12 cellular contexts compared by ENCODE assay signal in the genomic region with DNA sequence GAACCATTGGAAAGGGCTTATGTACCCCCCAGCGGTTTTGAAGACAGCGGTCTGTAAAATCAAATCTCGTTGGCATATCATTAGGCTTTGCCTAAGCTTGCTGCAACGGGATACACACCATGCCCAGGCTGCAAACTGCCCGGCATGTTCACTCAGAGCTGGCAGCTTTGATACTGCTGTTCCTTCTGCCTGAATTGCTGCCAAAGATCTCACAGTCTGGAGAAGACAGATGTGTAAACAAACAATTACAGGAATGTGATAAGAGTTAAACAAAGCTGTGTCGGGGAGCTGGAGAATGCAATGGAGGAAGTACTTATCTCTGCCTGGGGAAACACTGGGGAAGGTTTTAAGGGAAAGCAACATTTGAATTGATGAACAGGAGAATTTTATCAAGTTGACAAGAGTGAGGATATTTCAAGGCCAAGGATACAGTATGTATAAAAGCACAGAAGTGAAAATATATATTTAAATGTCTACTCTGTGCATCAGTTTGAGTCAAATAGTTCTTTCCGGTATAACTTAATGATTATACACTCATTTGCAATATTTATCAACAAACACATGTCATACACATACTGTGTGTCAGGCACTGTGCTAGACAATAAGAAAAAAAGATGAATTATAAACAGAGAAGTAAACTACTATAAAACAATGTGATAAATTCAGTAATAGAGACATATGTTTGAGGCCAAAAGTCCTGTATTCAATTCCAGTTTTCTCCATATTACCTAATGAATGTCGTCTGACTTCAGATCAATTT. TPM values are rescaled to one million over a fixed set of nuclear protein-coding genes. Genes with fewer than 3 reads are reported as not detected.
DNase-seq lines count a peak whose midpoint lies in the region; ATAC-seq and TF ChIP-seq lines count a peak whose summit lies in the region.
"Had no signal": no experiment of that assay in that cellular context is flagged by ENCODE, and none has a peak within 500 bp of the region (broad histone marks: within the 10 kb centered on the region; RNA-seq: fewer than 3 reads in every experiment).

No MANE protein-coding gene starts in this region.

- H3K27ac Mint-ChIP-seq in natural killer cell treated with Interleukin-12 subunit alpha and Interleukin-12 subunit beta and Interleukin-15 and Interleukin-18, amount 100 ng/mL, for 72 hours: no peak overlapping the region
- H3K27ac Mint-ChIP-seq: activated CD8-positive, alpha-beta T cell treated with anti-CD3 and anti-CD28 coated beads, Interleukin-2, amount 10 ng/mL, durations not matched to agents 7 days and 5 days had no signal

- H3K27me3 ChIP-seq in adipocyte (replicated peaks; ENCODE audit: control insufficient read depth, insufficient read depth, low read length) (no peaks in the 10 kb centered on the region), smooth muscle cell (ENCODE audit: low read depth) (no peaks in the 10 kb centered on the region)
- H3K27me3 ChIP-seq: BLaER1 had no signal

- H3F3A ChIP-seq in smooth muscle cell (ENCODE audit: low read depth): no peaks in the 10 kb centered on the region

- no peak overlapping the region for H2AFZ ChIP-seq in smooth muscle cell (ENCODE audit: low read depth)

- no peaks in the 10 kb centered on the region for H4K20me1 ChIP-seq in smooth muscle cell (ENCODE audit: low read depth)

- H3K36me3 ChIP-seq in adipocyte (ENCODE audit: control insufficient read depth, insufficient read depth, low read length, severe bottlenecking) (no peaks in the 10 kb centered on the region), smooth muscle cell (ENCODE audit: low read depth) (no peaks in the 10 kb centered on the region)

- H3K4me3 ChIP-seq in adipocyte (ENCODE audit: low read length) (no peak overlapping the region), smooth muscle cell (no peak overlapping the region)
- H3K4me3 ChIP-seq: BLaER1 had no signal

- peak; percentile 88 for ATAC-seq in left lobe of liver
- ATAC-seq in GM19452 (IDR thresholded peaks at IDR 0.05; ENCODE audit: unreplicated experiment): no peak
- ATAC-seq in natural killer cell treated with Interleukin-12 subunit alpha and Interleukin-12 subunit beta and Interleukin-15 and Interleukin-18, amount 100 ng/mL, for 72 hours: no peak

- no peak overlapping the region for H3K9ac ChIP-seq in adipocyte (ENCODE audit: low read length)
- H3K9ac ChIP-seq in smooth muscle cell (ENCODE audit: low read depth): no peak overlapping the region
- H3K9ac ChIP-seq: BLaER1 had no signal

- no peak overlapping the region for H3K4me3 Mint-ChIP-seq in natural killer cell treated with Interleukin-12 subunit alpha and Interleukin-12 subunit beta and Interleukin-15 and Interleukin-18, amount 100 ng/mL, for 72 hours
- H3K4me3 Mint-ChIP-seq: activated CD8-positive, alpha-beta T cell treated with anti-CD3 and anti-CD28 coated beads, Interleukin-2, amount 10 ng/mL, durations not matched to agents 7 days and 5 days had no signal

- H3K79me2 ChIP-seq in smooth muscle cell (ENCODE audit: low read depth): no peaks in the 10 kb centered on the region

- whole genome bisulfite sequencing in smooth muscle cell (ENCODE audit: low lambda C conversion rate): 56% methylated on average over 8 of the region's 8 CpGs

- DNase-seq in DMS 273 treated with DMSO at 0.1 percent for 48 hours (lab: John Stamatoyannopoulos, UW): peak; percentile 78
- DNase-seq in NCI-H2081 treated with DMSO at 0.1 percent for 48 hours (lab: John Stamatoyannopoulos, UW): peak; percentile 42
- DNase-seq in adipocyte (ENCODE audit: low read depth): peak; percentile 74
- peak; percentile 80 for DNase-seq in left lobe of liver (ENCODE audit: low spot score)
- no peak for DNase-seq in smooth muscle cell (lab: John Stamatoyannopoulos, UW; ENCODE audit: unreplicated experiment)
- no peak for DNase-seq in natural killer cell treated with Interleukin-12 subunit alpha and Interleukin-12 subunit beta and Interleukin-15 and Interleukin-18, amount 100 ng/mL, for 72 hours (ENCODE audit: low spot score)
- DNase-seq in SW480 (ENCODE audit: low spot score): no peak
- DNase-seq: activated CD8-positive, alpha-beta T cell treated with anti-CD3 and anti-CD28 coated beads, Interleukin-2, amount 10 ng/mL, durations not matched to agents 7 days and 5 days had no signal

- H3K9me3 ChIP-seq in adipocyte (ENCODE audit: control insufficient read depth, low read length): no peaks in the 10 kb centered on the region
- H3K9me3 ChIP-seq in smooth muscle cell (replicated peaks; ENCODE audit: low read depth): no peaks in the 10 kb centered on the region
- H3K9me3 ChIP-seq: BLaER1 had no signal

- H3K36me3 Mint-ChIP-seq in natural killer cell treated with Interleukin-12 subunit alpha and Interleukin-12 subunit beta and Interleukin-15 and Interleukin-18, amount 100 ng/mL, for 72 hours: no peaks in the 10 kb centered on the region

- no peak overlapping the region for H3K27ac ChIP-seq in smooth muscle cell (ENCODE audit: low read depth)
- H3K27ac ChIP-seq: BLaER1, HL-60 had no signal

- H3K27me3 Mint-ChIP-seq in natural killer cell treated with Interleukin-12 subunit alpha and Interleukin-12 subunit beta and Interleukin-15 and Interleukin-18, amount 100 ng/mL, for 72 hours: no peaks in the 10 kb centered on the region

- no peak for TF ChIP-seq CTCF in smooth muscle cell (IDR thresholded peaks at IDR 0.05; ENCODE audit: borderline replicate concordance, insufficient read depth, poor library complexity, severe bottlenecking)

- no peak overlapping the region for H3K4me2 ChIP-seq in smooth muscle cell
- H3K4me2 ChIP-seq: BLaER1 had no signal

- H3K4me1 ChIP-seq in adipocyte (ENCODE audit: control insufficient read depth, insufficient read depth, low read length) (peaks cover 33% of the 10 kb centered on the region), smooth muscle cell (ENCODE audit: low read depth) (no peaks in the 10 kb centered on the region)
- H3K4me1 ChIP-seq: BLaER1 had no signal

- H3K9me3 Mint-ChIP-seq in natural killer cell treated with Interleukin-12 subunit alpha and Interleukin-12 subunit beta and Interleukin-15 and Interleukin-18, amount 100 ng/mL, for 72 hours: no peaks in the 10 kb centered on the region

- no peaks in the 10 kb centered on the region for H3K4me1 Mint-ChIP-seq in natural killer cell treated with Interleukin-12 subunit alpha and Interleukin-12 subunit beta and Interleukin-15 and Interleukin-18, amount 100 ng/mL, for 72 hours (ENCODE audit: low read depth in 2 of 2)

RNA-seq across cellular contexts. Expression of gene CHML, which starts 29.9 kb away (rescaled TPM):
- total RNA-seq in left lobe of liver (2.1 TPM), smooth muscle cell (11.3 and 11.5 TPM in 2 replicates)
- polyA plus RNA-seq in smooth muscle cell: 2.3 and 3.9 TPM in 2 replicates
- 10 to 100 TPM in 1 of 2 donors, 1 to 10 TPM in 1; 9.8 to 11.7 TPM for total RNA-seq in natural killer cell treated with Interleukin-12 subunit alpha and Interleukin-12 subunit beta and Interleukin-15 and Interleukin-18, amount 100 ng/mL, for 72 hours

RNA-seq across cellular contexts. Expression of gene OPN3, which starts 29.9 kb away (rescaled TPM):
- 15.3 TPM for total RNA-seq in left lobe of liver
- 28.6 and 33.0 TPM in 2 replicates for total RNA-seq in smooth muscle cell
- polyA plus RNA-seq in smooth muscle cell: 24.8 and 29.9 TPM in 2 replicates
- 1 to 10 TPM; 4.4 to 4.5 TPM for total RNA-seq in natural killer cell treated with Interleukin-12 subunit alpha and Interleukin-12 subunit beta and Interleukin-15 and Interleukin-18, amount 100 ng/mL, for 72 hours

RNA-seq across cellular contexts. Expression of gene WDR64, which starts 41.8 kb away (rescaled TPM):
- total RNA-seq in left lobe of liver: 0.40 TPM
- not detected in 2 replicates for total RNA-seq in smooth muscle cell
- 0.44 TPM in 1 of 2 replicates, not detected in the other for polyA plus RNA-seq in smooth muscle cell
- total RNA-seq in natural killer cell treated with Interleukin-12 subunit alpha and Interleukin-12 subunit beta and Interleukin-15 and Interleukin-18, amount 100 ng/mL, for 72 hours: not detected
- total RNA-seq: omental fat pad had no signal

Comparison
In these comparisons a context has a peak if more than half of its experiments do, and no peak if none do; other contexts are left out.
1. DNase-seq: peak in DMS 273 treated with DMSO at 0.1 percent for 48 hours (single experiment), NCI-H2081 treated with DMSO at 0.1 percent for 48 hours (single experiment), adipocyte (single experiment) and left lobe of liver (single experiment); none in smooth muscle cell (single experiment), natural killer cell treated with Interleukin-12 subunit alpha and Interleukin-12 subunit beta and Interleukin-15 and Interleukin-18, amount 100 ng/mL, for 72 hours (single experiment) and SW480 (single experiment).